ENCODE assay signal across 20 cellular contexts in genomic region chr5:124823336-124823849, GRCh38.
A peak's percentile ranks its signal among the peaks of the same experiment; 100 is the strongest.
DNase-seq lines count a peak whose midpoint lies in the region; ATAC-seq and TF ChIP-seq lines count a peak whose summit lies in the region.
"Had no signal": no experiment of that assay in that cellular context is flagged by ENCODE, and none has a peak within 500 bp of the region (broad histone marks: within the 10 kb centered on the region; RNA-seq: fewer than 3 reads in every experiment).

No MANE protein-coding gene starts in this region.

- H3F3A ChIP-seq in SU-DHL-6 (ENCODE audit: insufficient read depth), result peaks cover 26% of the 10 kb centered on the region

- POLR2A ChIA-PET in HEK293 (lab: Yijun Ruan, JAX), result no interaction called here
- POLR2A ChIA-PET in RWPE1 (lab: Yijun Ruan, JAX; ENCODE audit: low non-redundant PET), result no interaction called here

- no peak overlapping the region for H3K4me3 ChIP-seq in HEK293 (ENCODE audit: low read depth, low read length)
- no peak overlapping the region for H3K4me3 ChIP-seq in SU-DHL-6 (ENCODE audit: insufficient read depth, low read length, poor library complexity, severe bottlenecking)
- H3K4me3 ChIP-seq in gastroesophageal sphincter, result no peak overlapping the region
- H3K4me3 ChIP-seq: GM23248, Peyer's patch had no signal

- TF ChIP-seq POLR2A in gastroesophageal sphincter (IDR thresholded peaks at IDR 0.05), result no peak

- CTCF ChIA-PET in HEK293 (lab: Yijun Ruan, JAX) (no interaction called here), RWPE1 (lab: Yijun Ruan, JAX) (interaction anchor here (0.9 to 1.0 kb wide), 2 partner anchors 557 to 1152 kb away, joined by 4 to 5 read pairs; no protein-coding TSS in a partner anchor)
- CTCF ChIA-PET in activated naive CD4-positive, alpha-beta T cell treated with anti-CD3 and anti-CD28 coated beads for 36 hours (lab: Charles Lee), result no interaction called here

- H3K9ac ChIP-seq in SU-DHL-6 (ENCODE audit: low read length), result no peak overlapping the region
- H3K9ac ChIP-seq: GM23248 had no signal

- intact Hi-C loops in activated naive CD4-positive, alpha-beta T cell treated with anti-CD3 and anti-CD28 coated beads for 36 hours (cut with micrococcal nuclease), result no loop called here

- no peaks in the 10 kb centered on the region for H3K9me3 Mint-ChIP-seq in progenitor cell of endocrine pancreas (ENCODE audit: low read depth)
- H3K9me3 Mint-ChIP-seq in activated naive CD4-positive, alpha-beta T cell treated with anti-CD3 and anti-CD28 coated beads for 36 hours, result no peaks in the 10 kb centered on the region

- H3K36me3 ChIP-seq in HEK293 (ENCODE audit: control insufficient read depth in 2 of 2, insufficient read depth in 1 of 2, low read length in 2 of 2) (no peaks in the 10 kb centered on the region), SU-DHL-6 (ENCODE audit: low read length) (no peaks in the 10 kb centered on the region), gastroesophageal sphincter (no peaks in the 10 kb centered on the region)
- H3K36me3 ChIP-seq: Peyer's patch had no signal

- H3K27ac Mint-ChIP-seq in progenitor cell of endocrine pancreas, result peak overlapping the region; percentile 56
- no peak overlapping the region for H3K27ac Mint-ChIP-seq in activated naive CD4-positive, alpha-beta T cell treated with anti-CD3 and anti-CD28 coated beads for 36 hours
- H3K27ac Mint-ChIP-seq: CD14-positive monocyte had no signal

- H3K36me3 Mint-ChIP-seq in progenitor cell of endocrine pancreas (ENCODE audit: insufficient read depth), result no peaks in the 10 kb centered on the region
- no peaks in the 10 kb centered on the region for H3K36me3 Mint-ChIP-seq in activated naive CD4-positive, alpha-beta T cell treated with anti-CD3 and anti-CD28 coated beads for 36 hours (ENCODE audit: low read depth)
- H3K36me3 Mint-ChIP-seq: CD14-positive monocyte had no signal

- H3K27me3 Mint-ChIP-seq in progenitor cell of endocrine pancreas, result no peaks in the 10 kb centered on the region
- no peaks in the 10 kb centered on the region for H3K27me3 Mint-ChIP-seq in activated naive CD4-positive, alpha-beta T cell treated with anti-CD3 and anti-CD28 coated beads for 36 hours (ENCODE audit: low read depth)

- no peaks in the 10 kb centered on the region for H3K9me2 ChIP-seq in SU-DHL-6 (replicated peaks; ENCODE audit: insufficient read depth, low read length)

- H3K79me2 ChIP-seq in SU-DHL-6 (ENCODE audit: insufficient read depth, low read length), result no peaks in the 10 kb centered on the region

- H3K27ac ChIP-seq in HEK293 (ENCODE audit: extremely low read depth, low read depth, low read length) (no peak overlapping the region; the same call in 1 of the 2 replicates), SU-DHL-6 (ENCODE audit: low read depth, low read length) (no peak overlapping the region), gastroesophageal sphincter (peak overlapping the region; percentile 23 to 62 (median 30)), RWPE1 (no peak overlapping the region)
- H3K27ac ChIP-seq: GM23248 had no signal

- H3K9me3 ChIP-seq in HEK293 (ENCODE audit: control insufficient read depth, insufficient read depth, low read depth, low read length), result no peaks in the 10 kb centered on the region
- H3K9me3 ChIP-seq in SU-DHL-6 (ENCODE audit: insufficient read depth, low read length), result no peaks in the 10 kb centered on the region
- H3K9me3 ChIP-seq in gastroesophageal sphincter, result no peaks in the 10 kb centered on the region
- H3K9me3 ChIP-seq: Peyer's patch had no signal

- ATAC-seq in gastroesophageal sphincter, result peak; percentile 51
- ATAC-seq in GM21529 (IDR thresholded peaks at IDR 0.05; ENCODE audit: unreplicated experiment), result no peak
- ATAC-seq: HepG2, Right ventricle myocardium inferior had no signal

- H3K4me1 ChIP-seq in HEK293 (ENCODE audit: control insufficient read depth, insufficient read depth, low read length), result peaks cover 19% of the 10 kb centered on the region
- peaks cover 6 to 25% (median 8%) of the 10 kb centered on the region in 3 donors for H3K4me1 ChIP-seq in gastroesophageal sphincter

- no peak for TF ChIP-seq CTCF in HEK293 (tag by site-specific recombination; IDR thresholded peaks at IDR 0.05)
- TF ChIP-seq CTCF in SU-DHL-6 (IDR thresholded peaks at IDR 0.05; ENCODE audit: insufficient read depth, low read length, poor library complexity, severe bottlenecking), result no peak
- peak in 1 of 4 experiments; percentile 2 for TF ChIP-seq CTCF in gastroesophageal sphincter (IDR thresholded peaks at IDR 0.05)
- no peak for TF ChIP-seq CTCF in progenitor cell of endocrine pancreas (IDR thresholded peaks at IDR 0.05; ENCODE audit: unreplicated experiment)
- TF ChIP-seq CTCF in RWPE1 (conservative IDR thresholded peaks at IDR 0.05; ENCODE audit: low read depth), result no peak

- H3K4me2 ChIP-seq in SU-DHL-6 (ENCODE audit: low read depth, low read length, poor library complexity, severe bottlenecking), result peak overlapping the region; percentile 86

- peak overlapping the region; percentile 72 for H2AFZ ChIP-seq in SU-DHL-6 (ENCODE audit: low read depth, low read length, severe bottlenecking)
- H2AFZ ChIP-seq: GM23248 had no signal

- H3K4me3 Mint-ChIP-seq in progenitor cell of endocrine pancreas (ENCODE audit: low read depth), result no peak overlapping the region
- H3K4me3 Mint-ChIP-seq in activated naive CD4-positive, alpha-beta T cell treated with anti-CD3 and anti-CD28 coated beads for 36 hours, result no peak overlapping the region
- H3K4me3 Mint-ChIP-seq: CD14-positive monocyte had no signal

- H3K27me3 ChIP-seq in SU-DHL-6 (ENCODE audit: low read length), result no peaks in the 10 kb centered on the region
- H3K27me3 ChIP-seq in gastroesophageal sphincter, result no peaks in the 10 kb centered on the region
- H3K27me3 ChIP-seq: Peyer's patch had no signal

- 14 to 19% methylated on average over 4 of the region's 4 CpGs for WGBS in gastroesophageal sphincter (ENCODE audit: low coverage in 1 of 2), 2 donors

- no peak for TF ChIP-seq EP300 in gastroesophageal sphincter (IDR thresholded peaks at IDR 0.05)

- H3K4me1 Mint-ChIP-seq in progenitor cell of endocrine pancreas (ENCODE audit: low read depth), result peaks cover 40% of the 10 kb centered on the region
- H3K4me1 Mint-ChIP-seq in activated naive CD4-positive, alpha-beta T cell treated with anti-CD3 and anti-CD28 coated beads for 36 hours (ENCODE audit: low read depth), result no peaks in the 10 kb centered on the region

- no peak for DNase-seq in progenitor cell of endocrine pancreas (ENCODE audit: low spot score, unreplicated experiment)
- no peak for DNase-seq in activated naive CD4-positive, alpha-beta T cell treated with anti-CD3 and anti-CD28 coated beads for 36 hours
- no peak for DNase-seq in RWPE1 (ENCODE audit: low spot score)
- DNase-seq in COR-L47 (lab: John Stamatoyannopoulos, UW), result no peak
- DNase-seq: AML-193, GM23248, HCEC 1CT, KG1, MV-4-11, NCI-H187, NCI-H226, NCI-H526 had no signal

- no peaks in the 10 kb centered on the region for H4K20me1 ChIP-seq in SU-DHL-6 (ENCODE audit: low read depth, low read length)

TF ChIP-seq in HEK293, 187 proteins besides CTCF, POLR2A, EP300 and RAD21:
- TF ChIP-seq ZBTB17 (tag by site-specific recombination; IDR thresholded peaks at IDR 0.05), result peak; percentile 42; the same call in 1 of the 2 replicates
- TF ChIP-seq YY1 (tag by site-specific recombination; IDR thresholded peaks at IDR 0.05), result no peak

Comparison
In these comparisons a context has a peak if more than half of its experiments do, and no peak if none do; other contexts are left out.
1. H3K27ac ChIP-seq: peak in gastroesophageal sphincter (4 of 4); none in HEK293 (single experiment), SU-DHL-6 (single experiment) and RWPE1 (single experiment).